ENCODE assay signal across 38 cellular contexts in genomic region chr4:19216495-19216894, GRCh38.
"Had no signal": no experiment of that assay in that cellular context is flagged by ENCODE, and none has a peak within 500 bp of the region (broad histone marks: within the 10 kb centered on the region; RNA-seq: fewer than 3 reads in every experiment).

No MANE protein-coding gene starts in this region.

- H3K9me3 Mint-ChIP-seq: activated naive CD4-positive, alpha-beta T cell treated with anti-CD3 and anti-CD28 coated beads for 36 hours; activated naive CD4-positive, alpha-beta T cell treated with anti-CD3 and anti-CD28 coated beads, Interleukin-2, amount 10 ng/mL, durations not matched to agents 7 days and 5 days; activated naive CD8-positive, alpha-beta T cell treated with anti-CD3 and anti-CD28 coated beads for 36 hours; activated naive CD8-positive, alpha-beta T cell treated with anti-CD3 and anti-CD28 coated beads, Interleukin-2, amount 50 U/mL, for 24 hours; activated T-helper 1 cell treated with anti-CD3 and anti-CD28 coated beads, Interleukin-12 subunit alpha, Interleukin-12 subunit beta, Interleukin-2, Interleukin-4 antibody, amounts not matched to agents 30 ng/mL and 10 ng/mL and 1 ng/mL, durations not matched to agents 14 hours and 24 hours and 36 hours; activated T-helper 2 cell treated with anti-CD3 and anti-CD28 coated beads, Interferon-gamma antibody, Interleukin-2, Interleukin-4, amounts not matched to agents 10 μg/mL and 5 μg/mL and 100 μg/mL, durations not matched to agents 14 hours and 24 hours and 36 hours; brain had no signal

- DNase-seq: activated effector memory CD4-positive, alpha-beta T cell treated with anti-CD3 and anti-CD28 coated beads, Interleukin-2, amount 50 U/mL, for 16 hours; activated effector memory CD4-positive, alpha-beta T cell treated with Interleukin-2 at 50 U/mL for 16 hours; activated gamma-delta T cell; activated gamma-delta T cell treated with Interleukin-2 at 50 U/mL for 16 hours; activated naive CD4-positive, alpha-beta T cell; activated naive CD4-positive, alpha-beta T cell treated with anti-CD3 and anti-CD28 coated beads for 36 hours; activated naive CD4-positive, alpha-beta T cell treated with anti-CD3 and anti-CD28 coated beads, Interleukin-2, amount 10 ng/mL, durations not matched to agents 7 days and 5 days; activated naive CD4-positive, alpha-beta T cell treated with anti-CD3 and anti-CD28 coated beads, Interleukin-2, amount 50 U/mL, for 16 hours; activated naive CD4-positive, alpha-beta T cell treated with Interleukin-2 at 50 U/mL for 16 hours; activated naive CD8-positive, alpha-beta T cell treated with anti-CD3 and anti-CD28 coated beads for 36 hours; activated naive CD8-positive, alpha-beta T cell treated with anti-CD3 and anti-CD28 coated beads, Interleukin-2, amount 10 ng/mL, durations not matched to agents 7 days and 5 days; activated naive CD8-positive, alpha-beta T cell treated with anti-CD3 and anti-CD28 coated beads, Interleukin-2, amount 50 U/mL, for 24 hours; activated T-cell treated with anti-CD3 and anti-CD28 coated beads, Interleukin-2, amount 50 U/mL, for 1 hour; activated T-cell treated with anti-CD3 and anti-CD28 coated beads, Interleukin-2, amount 50 U/mL, for 24 hours; activated T-cell treated with anti-CD3 and anti-CD28 coated beads, Interleukin-2, amount 50 U/mL, for 4 hours; activated T-cell treated with anti-CD3 and anti-CD28 coated beads, Interleukin-2, amount 50 U/mL, for 48 hours; activated T-cell treated with anti-CD3 and anti-CD28 coated beads, Interleukin-2, amount 50 U/mL, for 72 hours; adrenal gland; amniotic stem cell; amygdala; anterior cingulate cortex; aorta; body of pancreas; brain microvascular endothelial cell; caudate nucleus; central memory CD4-positive, alpha-beta T cell; cerebellar nuclear complex had no signal

- H3K27ac Mint-ChIP-seq: activated naive CD4-positive, alpha-beta T cell treated with anti-CD3 and anti-CD28 coated beads for 36 hours; activated naive CD4-positive, alpha-beta T cell treated with anti-CD3 and anti-CD28 coated beads, Interleukin-2, amount 10 ng/mL, durations not matched to agents 7 days and 5 days; activated naive CD4-positive, alpha-beta T cell treated with anti-CD3 and anti-CD28 coated beads, Interleukin-2, amount 50 U/mL, for 24 hours; activated naive CD4-positive, alpha-beta T cell treated with anti-CD3 and anti-CD28 coated beads, Interleukin-2, amount 50 U/mL, for 72 hours; activated naive CD8-positive, alpha-beta T cell; activated naive CD8-positive, alpha-beta T cell treated with anti-CD3 and anti-CD28 coated beads for 36 hours; activated naive CD8-positive, alpha-beta T cell treated with anti-CD3 and anti-CD28 coated beads, Interleukin-2, amount 10 ng/mL, durations not matched to agents 7 days and 5 days; activated naive CD8-positive, alpha-beta T cell treated with anti-CD3 and anti-CD28 coated beads, Interleukin-2, amount 50 U/mL, for 24 hours; activated T-cell treated with anti-CD3 and anti-CD28 coated beads, Interleukin-2, amount 50 U/mL, for 24 hours; activated T-cell treated with anti-CD3 and anti-CD28 coated beads, Interleukin-2, amount 50 U/mL, for 72 hours; activated T-helper 1 cell treated with anti-CD3 and anti-CD28 coated beads, Interleukin-12 subunit alpha, Interleukin-12 subunit beta, Interleukin-2, Interleukin-4 antibody, amounts not matched to agents 30 ng/mL and 10 ng/mL and 1 ng/mL, durations not matched to agents 14 hours and 24 hours and 36 hours; activated T-helper 17 cell treated with anti-CD3 and anti-CD28 coated beads, Interleukin-2, amount 50 U/mL, for 72 hours; activated T-helper 2 cell treated with anti-CD3 and anti-CD28 coated beads, Interferon-gamma antibody, Interleukin-2, Interleukin-4, amounts not matched to agents 10 μg/mL and 5 μg/mL and 100 μg/mL, durations not matched to agents 14 hours and 24 hours and 36 hours; brain had no signal

- ATAC-seq: activated naive CD4-positive, alpha-beta T cell treated with anti-CD3 and anti-CD28 coated beads, Interleukin-2, amount 50 U/mL, for 72 hours; activated naive CD8-positive, alpha-beta T cell treated with anti-CD3 and anti-CD28 coated beads, Interleukin-2, amount 50 U/mL, for 24 hours; activated T-cell treated with anti-CD3 and anti-CD28 coated beads, Interleukin-2, amount 50 U/mL, for 4 hours; activated T-cell treated with anti-CD3 and anti-CD28 coated beads, Interleukin-2, amount 50 U/mL, for 72 hours; activated T-helper 17 cell treated with anti-CD3 and anti-CD28 coated beads, Interleukin-2, amount 50 U/mL, for 72 hours; body of pancreas had no signal

- H3K4me3 ChIP-seq: adrenal gland, ascending aorta, body of pancreas, breast epithelium, cardiac muscle cell had no signal

- H3K27me3 Mint-ChIP-seq: activated naive CD4-positive, alpha-beta T cell treated with anti-CD3 and anti-CD28 coated beads, Interleukin-2, amount 10 ng/mL, durations not matched to agents 7 days and 5 days; activated naive CD4-positive, alpha-beta T cell treated with anti-CD3 and anti-CD28 coated beads, Interleukin-2, amount 50 U/mL, for 24 hours; activated naive CD8-positive, alpha-beta T cell; activated naive CD8-positive, alpha-beta T cell treated with anti-CD3 and anti-CD28 coated beads for 36 hours; activated naive CD8-positive, alpha-beta T cell treated with anti-CD3 and anti-CD28 coated beads, Interleukin-2, amount 10 ng/mL, durations not matched to agents 7 days and 5 days; activated naive CD8-positive, alpha-beta T cell treated with anti-CD3 and anti-CD28 coated beads, Interleukin-2, amount 50 U/mL, for 24 hours; activated T-cell treated with anti-CD3 and anti-CD28 coated beads, Interleukin-2, amount 50 U/mL, for 24 hours; activated T-helper 17 cell treated with anti-CD3 and anti-CD28 coated beads, Interleukin-2, amount 50 U/mL, for 72 hours; brain; central memory CD8-positive, alpha-beta T cell had no signal

- H3K4me3 Mint-ChIP-seq: activated naive CD4-positive, alpha-beta T cell treated with anti-CD3 and anti-CD28 coated beads for 36 hours; activated naive CD4-positive, alpha-beta T cell treated with anti-CD3 and anti-CD28 coated beads, Interleukin-2, amount 10 ng/mL, durations not matched to agents 7 days and 5 days; activated naive CD4-positive, alpha-beta T cell treated with anti-CD3 and anti-CD28 coated beads, Interleukin-2, amount 50 U/mL, for 24 hours; activated naive CD8-positive, alpha-beta T cell; activated naive CD8-positive, alpha-beta T cell treated with anti-CD3 and anti-CD28 coated beads for 36 hours; activated naive CD8-positive, alpha-beta T cell treated with anti-CD3 and anti-CD28 coated beads, Interleukin-2, amount 10 ng/mL, durations not matched to agents 7 days and 5 days; activated naive CD8-positive, alpha-beta T cell treated with anti-CD3 and anti-CD28 coated beads, Interleukin-2, amount 50 U/mL, for 24 hours; activated T-cell treated with anti-CD3 and anti-CD28 coated beads, Interleukin-2, amount 50 U/mL, for 24 hours; activated T-cell treated with anti-CD3 and anti-CD28 coated beads, Interleukin-2, amount 50 U/mL, for 4 hours; activated T-cell treated with anti-CD3 and anti-CD28 coated beads, Interleukin-2, amount 50 U/mL, for 72 hours; activated T-helper 1 cell treated with anti-CD3 and anti-CD28 coated beads, Interleukin-12 subunit alpha, Interleukin-12 subunit beta, Interleukin-2, Interleukin-4 antibody, amounts not matched to agents 30 ng/mL and 10 ng/mL and 1 ng/mL, durations not matched to agents 14 hours and 24 hours and 36 hours; activated T-helper 17 cell treated with anti-CD3 and anti-CD28 coated beads, Interleukin-2, amount 50 U/mL, for 72 hours; brain; central memory CD8-positive, alpha-beta T cell had no signal

- H3K36me3 Mint-ChIP-seq: activated naive CD4-positive, alpha-beta T cell treated with anti-CD3 and anti-CD28 coated beads, Interleukin-2, amount 10 ng/mL, durations not matched to agents 7 days and 5 days; activated naive CD4-positive, alpha-beta T cell treated with anti-CD3 and anti-CD28 coated beads, Interleukin-2, amount 50 U/mL, for 24 hours; activated naive CD4-positive, alpha-beta T cell treated with anti-CD3 and anti-CD28 coated beads, Interleukin-2, amount 50 U/mL, for 72 hours; activated naive CD8-positive, alpha-beta T cell; activated naive CD8-positive, alpha-beta T cell treated with anti-CD3 and anti-CD28 coated beads for 36 hours; activated naive CD8-positive, alpha-beta T cell treated with anti-CD3 and anti-CD28 coated beads, Interleukin-2, amount 10 ng/mL, durations not matched to agents 7 days and 5 days; brain had no signal

- H3K27me3 ChIP-seq: adrenal gland, ascending aorta, body of pancreas, brain microvascular endothelial cell, breast epithelium, cardiac muscle cell had no signal

- H3K27ac ChIP-seq: adrenal gland, ascending aorta, body of pancreas, brain microvascular endothelial cell, breast epithelium, cardiac muscle cell had no signal

- H3K9me3 ChIP-seq: adrenal gland, ascending aorta, body of pancreas, breast epithelium had no signal

- H3K36me3 ChIP-seq: adrenal gland, ascending aorta, brain microvascular endothelial cell, breast epithelium, cardiac muscle cell had no signal

- H3K4me1 Mint-ChIP-seq: activated naive CD4-positive, alpha-beta T cell treated with anti-CD3 and anti-CD28 coated beads, Interleukin-2, amount 10 ng/mL, durations not matched to agents 7 days and 5 days; activated naive CD4-positive, alpha-beta T cell treated with anti-CD3 and anti-CD28 coated beads, Interleukin-2, amount 50 U/mL, for 24 hours; activated naive CD8-positive, alpha-beta T cell treated with anti-CD3 and anti-CD28 coated beads for 36 hours; activated naive CD8-positive, alpha-beta T cell treated with anti-CD3 and anti-CD28 coated beads, Interleukin-2, amount 10 ng/mL, durations not matched to agents 7 days and 5 days; activated naive CD8-positive, alpha-beta T cell treated with anti-CD3 and anti-CD28 coated beads, Interleukin-2, amount 50 U/mL, for 24 hours; activated T-helper 17 cell treated with anti-CD3 and anti-CD28 coated beads, Interleukin-2, amount 50 U/mL, for 72 hours; central memory CD8-positive, alpha-beta T cell had no signal

- H3K4me1 ChIP-seq: adrenal gland, ascending aorta, body of pancreas, breast epithelium had no signal
